ENCODE assay signal across 1 cellular context in the genomic region with DNA sequence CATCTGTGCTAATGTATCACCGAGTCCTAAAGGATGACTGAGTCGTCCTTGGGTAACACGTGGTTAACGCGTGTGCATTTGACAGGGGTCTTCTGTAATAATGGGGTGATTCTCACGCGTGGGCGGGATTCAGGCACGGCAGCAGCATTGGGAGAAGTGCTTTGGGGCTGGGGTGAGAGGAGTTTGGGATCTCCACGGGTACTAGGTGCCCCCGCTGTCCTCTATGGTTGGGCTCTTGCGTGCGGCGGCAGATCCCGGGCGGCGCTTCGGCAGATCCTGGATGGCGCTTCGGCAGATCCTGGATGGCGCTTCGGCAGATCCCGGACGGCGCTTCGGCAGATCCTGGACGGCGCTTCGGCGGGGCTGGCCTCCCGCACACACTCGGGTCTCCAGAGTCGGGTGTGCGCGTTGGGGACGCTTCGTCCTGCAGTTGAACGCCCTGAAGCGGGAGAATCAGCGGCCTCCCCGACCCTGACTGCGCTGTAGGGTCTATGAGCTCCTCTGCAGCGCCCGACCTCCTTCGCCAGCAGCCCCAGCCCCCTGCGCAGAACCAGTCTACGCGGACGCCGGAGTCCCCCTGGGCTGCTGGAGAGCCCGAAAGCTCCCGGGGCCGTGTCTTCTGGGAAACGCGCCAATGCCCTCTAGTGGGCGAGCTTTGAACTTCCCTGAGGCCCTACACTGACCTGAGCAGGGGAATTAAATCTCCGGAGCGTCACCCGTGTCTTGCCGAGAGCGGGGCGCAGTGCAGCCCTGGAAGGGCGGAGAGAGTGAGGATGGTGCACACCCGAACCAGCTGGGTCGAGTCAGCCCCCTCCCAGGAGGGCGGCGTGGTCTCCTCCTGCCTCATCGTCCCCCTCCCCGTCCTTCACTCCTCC.
TF ChIP-seq lines count a peak whose summit lies in the region.

No MANE protein-coding gene starts in this region.

TF ChIP-seq in WTC11, 78 proteins besides CTCF, POLR2A, EP300 and RAD21 (continued from another document):
- TF ChIP-seq, protein P1, sequence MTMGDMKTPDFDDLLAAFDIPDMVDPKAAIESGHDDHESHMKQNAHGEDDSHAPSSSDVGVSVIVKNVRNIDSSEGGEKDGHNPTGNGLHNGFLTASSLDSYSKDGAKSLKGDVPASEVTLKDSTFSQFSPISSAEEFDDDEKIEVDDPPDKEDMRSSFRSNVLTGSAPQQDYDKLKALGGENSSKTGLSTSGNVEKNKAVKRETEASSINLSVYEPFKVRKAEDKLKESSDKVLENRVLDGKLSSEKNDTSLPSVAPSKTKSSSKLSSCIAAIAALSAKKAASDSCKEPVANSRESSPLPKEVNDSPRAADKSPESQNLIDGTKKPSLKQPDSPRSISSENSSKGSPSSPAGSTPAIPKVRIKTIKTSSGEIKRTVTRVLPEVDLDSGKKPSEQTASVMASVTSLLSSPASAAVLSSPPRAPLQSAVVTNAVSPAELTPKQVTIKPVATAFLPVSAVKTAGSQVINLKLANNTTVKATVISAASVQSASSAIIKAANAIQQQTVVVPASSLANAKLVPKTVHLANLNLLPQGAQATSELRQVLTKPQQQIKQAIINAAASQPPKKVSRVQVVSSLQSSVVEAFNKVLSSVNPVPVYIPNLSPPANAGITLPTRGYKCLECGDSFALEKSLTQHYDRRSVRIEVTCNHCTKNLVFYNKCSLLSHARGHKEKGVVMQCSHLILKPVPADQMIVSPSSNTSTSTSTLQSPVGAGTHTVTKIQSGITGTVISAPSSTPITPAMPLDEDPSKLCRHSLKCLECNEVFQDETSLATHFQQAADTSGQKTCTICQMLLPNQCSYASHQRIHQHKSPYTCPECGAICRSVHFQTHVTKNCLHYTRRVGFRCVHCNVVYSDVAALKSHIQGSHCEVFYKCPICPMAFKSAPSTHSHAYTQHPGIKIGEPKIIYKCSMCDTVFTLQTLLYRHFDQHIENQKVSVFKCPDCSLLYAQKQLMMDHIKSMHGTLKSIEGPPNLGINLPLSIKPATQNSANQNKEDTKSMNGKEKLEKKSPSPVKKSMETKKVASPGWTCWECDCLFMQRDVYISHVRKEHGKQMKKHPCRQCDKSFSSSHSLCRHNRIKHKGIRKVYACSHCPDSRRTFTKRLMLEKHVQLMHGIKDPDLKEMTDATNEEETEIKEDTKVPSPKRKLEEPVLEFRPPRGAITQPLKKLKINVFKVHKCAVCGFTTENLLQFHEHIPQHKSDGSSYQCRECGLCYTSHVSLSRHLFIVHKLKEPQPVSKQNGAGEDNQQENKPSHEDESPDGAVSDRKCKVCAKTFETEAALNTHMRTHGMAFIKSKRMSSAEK (CRISPR knock-in tag; IDR thresholded peaks at IDR 0.05; ENCODE audit: borderline replicate concordance) = no peak
- TF ChIP-seq NR3C1 (CRISPR knock-in tag; conservative IDR thresholded peaks at IDR 0.05; ENCODE audit: low read depth) (no peak), GABPB1 (CRISPR knock-in tag; IDR thresholded peaks at IDR 0.05) (no peak), ATF1 (CRISPR knock-in tag; IDR thresholded peaks at IDR 0.05) (no peak), EMX1 (CRISPR knock-in tag; IDR thresholded peaks at IDR 0.05) (no peak), ETV6 (CRISPR knock-in tag; IDR thresholded peaks at IDR 0.05) (peak; percentile 68), TEAD4 (CRISPR knock-in tag; IDR thresholded peaks at IDR 0.05) (no peak), SMAD4 (CRISPR knock-in tag; IDR thresholded peaks at IDR 0.05) (no peak), HMGA2 (CRISPR knock-in tag; IDR thresholded peaks at IDR 0.05) (no peak), ZNF396 (CRISPR knock-in tag; IDR thresholded peaks at IDR 0.05; ENCODE audit: borderline replicate concordance) (no peak), SOX15 (CRISPR knock-in tag; IDR thresholded peaks at IDR 0.05) (no peak), ZNF219 (CRISPR knock-in tag; IDR thresholded peaks at IDR 0.05; ENCODE audit: borderline replicate concordance) (no peak), MYBL2 (CRISPR knock-in tag; IDR thresholded peaks at IDR 0.05) (no peak), PRRX2 (CRISPR knock-in tag; IDR thresholded peaks at IDR 0.05) (no peak), KAT7 (CRISPR knock-in tag; IDR thresholded peaks at IDR 0.05; ENCODE audit: borderline replicate concordance) (no peak)
- TF ChIP-seq, protein P2, sequence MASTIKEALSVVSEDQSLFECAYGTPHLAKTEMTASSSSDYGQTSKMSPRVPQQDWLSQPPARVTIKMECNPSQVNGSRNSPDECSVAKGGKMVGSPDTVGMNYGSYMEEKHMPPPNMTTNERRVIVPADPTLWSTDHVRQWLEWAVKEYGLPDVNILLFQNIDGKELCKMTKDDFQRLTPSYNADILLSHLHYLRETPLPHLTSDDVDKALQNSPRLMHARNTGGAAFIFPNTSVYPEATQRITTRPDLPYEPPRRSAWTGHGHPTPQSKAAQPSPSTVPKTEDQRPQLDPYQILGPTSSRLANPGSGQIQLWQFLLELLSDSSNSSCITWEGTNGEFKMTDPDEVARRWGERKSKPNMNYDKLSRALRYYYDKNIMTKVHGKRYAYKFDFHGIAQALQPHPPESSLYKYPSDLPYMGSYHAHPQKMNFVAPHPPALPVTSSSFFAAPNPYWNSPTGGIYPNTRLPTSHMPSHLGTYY (CRISPR knock-in tag; IDR thresholded peaks at IDR 0.05) = no peak
- TF ChIP-seq, protein P3, sequence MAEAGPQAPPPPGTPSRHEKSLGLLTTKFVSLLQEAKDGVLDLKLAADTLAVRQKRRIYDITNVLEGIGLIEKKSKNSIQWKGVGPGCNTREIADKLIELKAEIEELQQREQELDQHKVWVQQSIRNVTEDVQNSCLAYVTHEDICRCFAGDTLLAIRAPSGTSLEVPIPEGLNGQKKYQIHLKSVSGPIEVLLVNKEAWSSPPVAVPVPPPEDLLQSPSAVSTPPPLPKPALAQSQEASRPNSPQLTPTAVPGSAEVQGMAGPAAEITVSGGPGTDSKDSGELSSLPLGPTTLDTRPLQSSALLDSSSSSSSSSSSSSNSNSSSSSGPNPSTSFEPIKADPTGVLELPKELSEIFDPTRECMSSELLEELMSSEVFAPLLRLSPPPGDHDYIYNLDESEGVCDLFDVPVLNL (CRISPR knock-in tag; IDR thresholded peaks at IDR 0.05; ENCODE audit: borderline replicate concordance, low read depth) = no peak
- TF ChIP-seq, protein P4, sequence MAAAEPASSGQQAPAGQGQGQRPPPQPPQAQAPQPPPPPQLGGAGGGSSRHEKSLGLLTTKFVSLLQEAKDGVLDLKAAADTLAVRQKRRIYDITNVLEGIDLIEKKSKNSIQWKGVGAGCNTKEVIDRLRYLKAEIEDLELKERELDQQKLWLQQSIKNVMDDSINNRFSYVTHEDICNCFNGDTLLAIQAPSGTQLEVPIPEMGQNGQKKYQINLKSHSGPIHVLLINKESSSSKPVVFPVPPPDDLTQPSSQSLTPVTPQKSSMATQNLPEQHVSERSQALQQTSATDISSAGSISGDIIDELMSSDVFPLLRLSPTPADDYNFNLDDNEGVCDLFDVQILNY (CRISPR knock-in tag; IDR thresholded peaks at IDR 0.05) = 0 out of 2 replicates have a peak, but pooled peaks have one; percentile 59
- TF ChIP-seq, protein P5, sequence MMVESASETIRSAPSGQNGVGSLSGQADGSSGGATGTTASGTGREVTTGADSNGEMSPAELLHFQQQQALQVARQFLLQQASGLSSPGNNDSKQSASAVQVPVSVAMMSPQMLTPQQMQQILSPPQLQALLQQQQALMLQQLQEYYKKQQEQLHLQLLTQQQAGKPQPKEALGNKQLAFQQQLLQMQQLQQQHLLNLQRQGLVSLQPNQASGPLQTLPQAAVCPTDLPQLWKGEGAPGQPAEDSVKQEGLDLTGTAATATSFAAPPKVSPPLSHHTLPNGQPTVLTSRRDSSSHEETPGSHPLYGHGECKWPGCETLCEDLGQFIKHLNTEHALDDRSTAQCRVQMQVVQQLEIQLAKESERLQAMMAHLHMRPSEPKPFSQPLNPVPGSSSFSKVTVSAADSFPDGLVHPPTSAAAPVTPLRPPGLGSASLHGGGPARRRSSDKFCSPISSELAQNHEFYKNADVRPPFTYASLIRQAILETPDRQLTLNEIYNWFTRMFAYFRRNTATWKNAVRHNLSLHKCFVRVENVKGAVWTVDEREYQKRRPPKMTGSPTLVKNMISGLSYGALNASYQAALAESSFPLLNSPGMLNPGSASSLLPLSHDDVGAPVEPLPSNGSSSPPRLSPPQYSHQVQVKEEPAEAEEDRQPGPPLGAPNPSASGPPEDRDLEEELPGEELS (CRISPR knock-in tag; IDR thresholded peaks at IDR 0.05) = no peak
- TF ChIP-seq, protein P6, sequence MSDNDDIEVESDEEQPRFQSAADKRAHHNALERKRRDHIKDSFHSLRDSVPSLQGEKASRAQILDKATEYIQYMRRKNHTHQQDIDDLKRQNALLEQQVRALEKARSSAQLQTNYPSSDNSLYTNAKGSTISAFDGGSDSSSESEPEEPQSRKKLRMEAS (CRISPR knock-in tag; IDR thresholded peaks at IDR 0.05) = peak; percentile 54; the same call in 1 of the 2 replicates
- TF ChIP-seq, protein P7, sequence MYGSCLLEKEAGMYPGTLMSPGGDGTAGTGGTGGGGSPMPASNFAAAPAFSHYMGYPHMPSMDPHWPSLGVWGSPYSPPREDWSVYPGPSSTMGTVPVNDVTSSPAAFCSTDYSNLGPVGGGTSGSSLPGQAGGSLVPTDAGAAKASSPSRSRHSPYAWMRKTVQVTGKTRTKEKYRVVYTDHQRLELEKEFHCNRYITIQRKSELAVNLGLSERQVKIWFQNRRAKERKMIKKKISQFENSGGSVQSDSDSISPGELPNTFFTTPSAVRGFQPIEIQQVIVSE (CRISPR knock-in tag; IDR thresholded peaks at IDR 0.05; ENCODE audit: borderline replicate concordance) = no peak
- TF ChIP-seq, protein P8, sequence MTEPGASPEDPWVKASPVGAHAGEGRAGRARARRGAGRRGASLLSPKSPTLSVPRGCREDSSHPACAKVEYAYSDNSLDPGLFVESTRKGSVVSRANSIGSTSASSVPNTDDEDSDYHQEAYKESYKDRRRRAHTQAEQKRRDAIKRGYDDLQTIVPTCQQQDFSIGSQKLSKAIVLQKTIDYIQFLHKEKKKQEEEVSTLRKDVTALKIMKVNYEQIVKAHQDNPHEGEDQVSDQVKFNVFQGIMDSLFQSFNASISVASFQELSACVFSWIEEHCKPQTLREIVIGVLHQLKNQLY (CRISPR knock-in tag; IDR thresholded peaks at IDR 0.05) = no peak
- TF ChIP-seq, protein P9, sequence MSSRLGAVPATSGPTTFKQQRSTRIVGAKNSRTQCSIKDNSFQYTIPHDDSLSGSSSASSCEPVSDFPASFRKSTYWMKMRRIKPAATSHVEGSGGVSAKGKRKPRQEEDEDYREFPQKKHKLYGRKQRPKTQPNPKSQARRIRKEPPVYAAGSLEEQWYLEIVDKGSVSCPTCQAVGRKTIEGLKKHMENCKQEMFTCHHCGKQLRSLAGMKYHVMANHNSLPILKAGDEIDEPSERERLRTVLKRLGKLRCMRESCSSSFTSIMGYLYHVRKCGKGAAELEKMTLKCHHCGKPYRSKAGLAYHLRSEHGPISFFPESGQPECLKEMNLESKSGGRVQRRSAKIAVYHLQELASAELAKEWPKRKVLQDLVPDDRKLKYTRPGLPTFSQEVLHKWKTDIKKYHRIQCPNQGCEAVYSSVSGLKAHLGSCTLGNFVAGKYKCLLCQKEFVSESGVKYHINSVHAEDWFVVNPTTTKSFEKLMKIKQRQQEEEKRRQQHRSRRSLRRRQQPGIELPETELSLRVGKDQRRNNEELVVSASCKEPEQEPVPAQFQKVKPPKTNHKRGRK (CRISPR knock-in tag; IDR thresholded peaks at IDR 0.05; ENCODE audit: borderline replicate concordance) = no peak
- TF ChIP-seq, protein P10, sequence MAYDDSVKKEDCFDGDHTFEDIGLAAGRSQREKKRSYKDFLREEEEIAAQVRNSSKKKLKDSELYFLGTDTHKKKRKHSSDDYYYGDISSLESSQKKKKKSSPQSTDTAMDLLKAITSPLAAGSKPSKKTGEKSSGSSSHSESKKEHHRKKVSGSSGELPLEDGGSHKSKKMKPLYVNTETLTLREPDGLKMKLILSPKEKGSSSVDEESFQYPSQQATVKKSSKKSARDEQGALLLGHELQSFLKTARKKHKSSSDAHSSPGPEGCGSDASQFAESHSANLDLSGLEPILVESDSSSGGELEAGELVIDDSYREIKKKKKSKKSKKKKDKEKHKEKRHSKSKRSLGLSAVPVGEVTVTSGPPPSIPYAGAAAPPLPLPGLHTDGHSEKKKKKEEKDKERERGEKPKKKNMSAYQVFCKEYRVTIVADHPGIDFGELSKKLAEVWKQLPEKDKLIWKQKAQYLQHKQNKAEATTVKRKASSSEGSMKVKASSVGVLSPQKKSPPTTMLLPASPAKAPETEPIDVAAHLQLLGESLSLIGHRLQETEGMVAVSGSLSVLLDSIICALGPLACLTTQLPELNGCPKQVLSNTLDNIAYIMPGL (CRISPR knock-in tag; IDR thresholded peaks at IDR 0.05) = peak; percentile 97
